In genomic region chr6:169189686-169190085, GRCh38 we compare ENCODE assay signal across 17 cellular contexts.
DNase-seq lines count a peak whose midpoint lies in the region; ATAC-seq, FAIRE-seq and TF ChIP-seq lines count a peak whose summit lies in the region.
"Had no signal": no experiment of that assay in that cellular context is flagged by ENCODE, and none has a peak within 500 bp of the region (broad histone marks: within the 10 kb centered on the region; RNA-seq: fewer than 3 reads in every experiment).

No MANE protein-coding gene starts in this region.

- no peaks in the 10 kb centered on the region for H3K79me2 ChIP-seq in astrocyte (ENCODE audit: insufficient read depth, low read length)
- H3K79me2 ChIP-seq: hepatocyte had no signal

- peak overlapping the region; percentile 48 for H3K9ac ChIP-seq in astrocyte (ENCODE audit: low read length)
- no peak overlapping the region for H3K9ac ChIP-seq in rectal smooth muscle tissue (ENCODE audit: low read length)

- no peak for TF ChIP-seq CTCF in astrocyte (IDR thresholded peaks at IDR 0.05; ENCODE audit: insufficient read depth, low read depth, low read length)
- no peak for TF ChIP-seq CTCF in uterus (IDR thresholded peaks at IDR 0.05)
- no peak for TF ChIP-seq CTCF in body of pancreas (IDR thresholded peaks at IDR 0.05)

- H3K36me3 ChIP-seq in astrocyte (ENCODE audit: insufficient read depth, low read length) (no peaks in the 10 kb centered on the region), rectal smooth muscle tissue (ENCODE audit: control insufficient read depth, insufficient read depth, low read length) (no peaks in the 10 kb centered on the region), uterus (no peaks in the 10 kb centered on the region), body of pancreas (replicated peaks in 1 of 2; ENCODE audit: insufficient read depth in 1 of 2, low read depth in 2 of 2) (no peaks in the 10 kb centered on the region)
- H3K36me3 ChIP-seq: HAP-1 had no signal

- H3K4me2 ChIP-seq in astrocyte (ENCODE audit: low read length), result peak overlapping the region; percentile 2
- H3K4me2 ChIP-seq: hepatocyte had no signal

- peaks cover 14% of the 10 kb centered on the region for H3K9me3 Mint-ChIP-seq in astrocyte (ENCODE audit: unreplicated experiment)
- H3K9me3 Mint-ChIP-seq: activated CD4-positive, alpha-beta T cell treated with anti-CD3 and anti-CD28 coated beads, Interleukin-2, amount 10 ng/mL, durations not matched to agents 7 days and 5 days; activated naive CD8-positive, alpha-beta T cell treated with anti-CD3 and anti-CD28 coated beads, Interleukin-2, amount 10 ng/mL, durations not matched to agents 7 days and 5 days; activated T-cell treated with anti-CD3 and anti-CD28 coated beads, Interleukin-2, amount 50 U/mL, for 4 hours had no signal

- TF ChIP-seq POLR2A in uterus (IDR thresholded peaks at IDR 0.05) (no peak), body of pancreas (IDR thresholded peaks at IDR 0.05) (no peak)

- H3K27me3 Mint-ChIP-seq in astrocyte (ENCODE audit: low read depth, unreplicated experiment), result peaks cover 2% of the 10 kb centered on the region
- H3K27me3 Mint-ChIP-seq: activated CD4-positive, alpha-beta T cell treated with anti-CD3 and anti-CD28 coated beads, Interleukin-2, amount 10 ng/mL, durations not matched to agents 7 days and 5 days had no signal

- peak overlapping the region; percentile 89 for H3K27ac Mint-ChIP-seq in astrocyte (ENCODE audit: unreplicated experiment)
- H3K27ac Mint-ChIP-seq: activated CD4-positive, alpha-beta T cell treated with anti-CD3 and anti-CD28 coated beads, Interleukin-2, amount 10 ng/mL, durations not matched to agents 7 days and 5 days; activated naive CD8-positive, alpha-beta T cell treated with anti-CD3 and anti-CD28 coated beads, Interleukin-2, amount 10 ng/mL, durations not matched to agents 7 days and 5 days; naive thymus-derived CD8-positive, alpha-beta T cell had no signal

- peak; percentile 27 to 33 for ATAC-seq in left cardiac atrium
- ATAC-seq in body of pancreas, result no peak
- ATAC-seq: activated T-cell treated with anti-CD3 and anti-CD28 coated beads, Interleukin-2, amount 50 U/mL, for 4 hours; naive thymus-derived CD8-positive, alpha-beta T cell had no signal

- peaks cover 28% of the 10 kb centered on the region for H3K4me1 ChIP-seq in astrocyte (ENCODE audit: insufficient read depth, low read length)
- peaks cover 11% of the 10 kb centered on the region for H3K4me1 ChIP-seq in rectal smooth muscle tissue (ENCODE audit: control insufficient read depth, insufficient read depth, low read length)
- peaks cover 0 to 7% of the 10 kb centered on the region in 2 donors for H3K4me1 ChIP-seq in uterus
- no peaks in the 10 kb centered on the region for H3K4me1 ChIP-seq in body of pancreas
- H3K4me1 ChIP-seq: HAP-1 had no signal

- peak overlapping the region; percentile 83 for H3K27ac ChIP-seq in astrocyte (ENCODE audit: low read depth, low read length)
- H3K27ac ChIP-seq in rectal smooth muscle tissue (ENCODE audit: low read depth, low read length), result peak overlapping the region; percentile 6
- H3K27ac ChIP-seq in uterus, result peak overlapping the region; percentile 67 to 86
- H3K27ac ChIP-seq in body of pancreas, result no peak overlapping the region
- H3K27ac ChIP-seq: hepatocyte had no signal

- H3K4me3 ChIP-seq in astrocyte (ENCODE audit: insufficient read depth, low read depth, low read length) (no peak overlapping the region), rectal smooth muscle tissue (ENCODE audit: low read length) (no peak overlapping the region), uterus (no peak overlapping the region), body of pancreas (no peak overlapping the region)
- H3K4me3 ChIP-seq: HAP-1, hepatocyte had no signal

- H3K27me3 ChIP-seq in astrocyte (ENCODE audit: insufficient read depth, low read length) (no peaks in the 10 kb centered on the region), rectal smooth muscle tissue (ENCODE audit: control insufficient read depth, insufficient read depth, low read length) (no peaks in the 10 kb centered on the region), uterus (no peaks in the 10 kb centered on the region), body of pancreas (no peaks in the 10 kb centered on the region)
- H3K27me3 ChIP-seq: hepatocyte had no signal

- DNase-seq in astrocyte (ENCODE audit: low read depth) (no peak), left cardiac atrium (no peak), uterus (no peak), body of pancreas (no peak), NCI-H146 treated with DMSO at 0.1 percent for 48 hours (lab: John Stamatoyannopoulos, UW; ENCODE audit: unreplicated experiment) (no peak), ecto neural progenitor cell (ENCODE audit: low spot score) (no peak)
- DNase-seq: activated CD4-positive, alpha-beta T cell treated with anti-CD3 and anti-CD28 coated beads, Interleukin-2, amount 10 ng/mL, durations not matched to agents 7 days and 5 days; activated naive CD8-positive, alpha-beta T cell treated with anti-CD3 and anti-CD28 coated beads, Interleukin-2, amount 10 ng/mL, durations not matched to agents 7 days and 5 days; activated T-cell treated with anti-CD3 and anti-CD28 coated beads, Interleukin-2, amount 50 U/mL, for 4 hours; erythroblast; naive thymus-derived CD8-positive, alpha-beta T cell; NCI-H446 treated with DMSO at 0.1 percent for 48 hours; retina; stimulated activated CD4-positive, alpha-beta T cell treated with anti-CD3 and anti-CD28 coated beads, Interleukin-4, amount 100 ng/mL, for 24 hours had no signal

- H4K20me1 ChIP-seq in astrocyte (ENCODE audit: insufficient read depth, low read length), result no peaks in the 10 kb centered on the region

- intact Hi-C loops in left cardiac atrium (cut with DNase I) (no loop called here), uterus (cut with DNase I; ENCODE audit: low total_unique reads) (no loop called here), body of pancreas (cut with DNase I) (no loop called here)

- no peak overlapping the region for H2AFZ ChIP-seq in astrocyte (ENCODE audit: low read depth, low read length)
- H2AFZ ChIP-seq: hepatocyte had no signal

- H3K9me3 ChIP-seq in astrocyte (ENCODE audit: insufficient read depth, low read depth, low read length) (no peaks in the 10 kb centered on the region), uterus (no peaks in the 10 kb centered on the region), body of pancreas (no peaks in the 10 kb centered on the region)
- H3K9me3 ChIP-seq: HAP-1 had no signal

- WGBS in body of pancreas, 2 donors, result 60 to 72% methylated on average over 8 of the region's 8 CpGs

- peaks cover 2% of the 10 kb centered on the region for H3K36me3 Mint-ChIP-seq in astrocyte (ENCODE audit: low read depth, unreplicated experiment)
- H3K36me3 Mint-ChIP-seq: activated naive CD8-positive, alpha-beta T cell treated with anti-CD3 and anti-CD28 coated beads, Interleukin-2, amount 10 ng/mL, durations not matched to agents 7 days and 5 days had no signal

- no peak for FAIRE-seq in astrocyte (lab: Jason Lieb, UNC)

- peaks cover 34% of the 10 kb centered on the region for H3K4me1 Mint-ChIP-seq in astrocyte (ENCODE audit: low read depth, unreplicated experiment)

- no peak overlapping the region for H3K4me3 Mint-ChIP-seq in astrocyte (ENCODE audit: unreplicated experiment)
- H3K4me3 Mint-ChIP-seq: activated CD4-positive, alpha-beta T cell treated with anti-CD3 and anti-CD28 coated beads, Interleukin-2, amount 10 ng/mL, durations not matched to agents 7 days and 5 days; activated naive CD8-positive, alpha-beta T cell treated with anti-CD3 and anti-CD28 coated beads, Interleukin-2, amount 10 ng/mL, durations not matched to agents 7 days and 5 days; activated T-cell treated with anti-CD3 and anti-CD28 coated beads, Interleukin-2, amount 50 U/mL, for 4 hours; naive thymus-derived CD8-positive, alpha-beta T cell had no signal

Comparison
In these comparisons a context has a peak if more than half of its experiments do, and no peak if none do; other contexts are left out.
1. H3K27ac ChIP-seq: peak in astrocyte (single experiment), rectal smooth muscle tissue (single experiment) and uterus (2 of 2); none in body of pancreas (0 of 4).